Comparison of ENCODE assay signal across 34 cellular contexts in the genomic region with DNA sequence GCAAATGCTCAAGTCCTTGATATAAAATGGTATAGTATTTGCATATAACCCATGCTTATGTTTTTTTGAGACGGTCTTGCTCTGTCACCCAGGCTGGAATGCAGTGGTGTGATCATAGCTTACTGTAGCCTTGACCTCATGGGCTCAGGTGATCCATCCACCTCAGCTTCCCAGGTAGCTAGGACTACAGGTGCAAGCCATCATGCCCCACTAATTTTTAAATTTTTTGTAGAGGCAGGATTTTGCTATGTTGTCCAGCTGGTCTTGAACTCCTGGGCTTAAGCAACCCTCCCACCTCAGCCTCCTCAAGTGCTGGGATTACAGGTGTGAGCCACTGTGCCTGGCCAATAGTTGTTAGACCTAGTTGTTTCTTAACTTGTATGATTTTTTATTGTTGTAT. TPM values are rescaled to one million over a fixed set of nuclear protein-coding genes. Genes with fewer than 3 reads are reported as not detected.
"Had no signal": no experiment of that assay in that cellular context is flagged by ENCODE, and none has a peak within 500 bp of the region (broad histone marks: within the 10 kb centered on the region; RNA-seq: fewer than 3 reads in every experiment).

No MANE protein-coding gene starts in this region.

- H3K36me3 Mint-ChIP-seq: activated naive CD4-positive, alpha-beta T cell treated with anti-CD3 and anti-CD28 coated beads, Interleukin-2, amount 50 U/mL, for 24 hours; activated naive CD8-positive, alpha-beta T cell treated with anti-CD3 and anti-CD28 coated beads for 36 hours had no signal

- H3K36me3 ChIP-seq: adrenal gland, esophagus muscularis mucosa, gastrocnemius medialis, WERI-Rb-1 had no signal

- H3K9me3 ChIP-seq: adrenal gland, body of pancreas, esophagus muscularis mucosa, gastrocnemius medialis had no signal

- DNase-seq: activated B cell treated with CpG ODN at 0.5 μM for 24 hours; activated CD4-positive, alpha-beta T cell treated with anti-CD3 and anti-CD28 coated beads for 48 hours; activated CD4-positive, alpha-beta T cell treated with anti-CD3 and anti-CD28 coated beads, Interleukin-2, amount 50 U/mL, for 1 hour; activated CD4-positive, alpha-beta T cell treated with anti-CD3 and anti-CD28 coated beads, Interleukin-2, amount 50 U/mL, for 48 hours; activated CD8-positive, alpha-beta memory T cell treated with anti-CD3 and anti-CD28 coated beads for 24 hours; activated CD8-positive, alpha-beta T cell treated with anti-CD3 and anti-CD28 coated beads for 36 hours; activated effector memory CD4-positive, alpha-beta T cell treated with anti-CD3 and anti-CD28 coated beads, Interleukin-2, amount 50 U/mL, for 16 hours; activated naive CD4-positive, alpha-beta T cell treated with anti-CD3 and anti-CD28 coated beads for 36 hours; activated naive CD8-positive, alpha-beta T cell treated with anti-CD3 and anti-CD28 coated beads for 36 hours; activated naive CD8-positive, alpha-beta T cell treated with anti-CD3 and anti-CD28 coated beads, Interleukin-2, amount 50 U/mL, for 24 hours; activated T-cell treated with anti-CD3 and anti-CD28 coated beads, Interleukin-2, amount 50 U/mL, for 4 hours; adrenal gland; amygdala; aorta; body of pancreas; caudate nucleus; cortex of kidney; dermis blood vessel endothelial cell; effector CD4-positive, alpha-beta T cell; effector memory CD8-positive, alpha-beta T cell; erythroblast; foreskin keratinocyte; gastrocnemius medialis; T-helper 1 cell; T-helper 17 cell; T1000; WERI-Rb-1 had no signal

- H3K4me3 ChIP-seq: adrenal gland, body of pancreas, esophagus muscularis mucosa, gastrocnemius medialis had no signal

- H3K9me3 Mint-ChIP-seq: activated B cell treated with CpG ODN at 0.5 μM for 24 hours; activated CD8-positive, alpha-beta T cell treated with anti-CD3 and anti-CD28 coated beads for 36 hours; activated naive CD4-positive, alpha-beta T cell treated with anti-CD3 and anti-CD28 coated beads for 36 hours; activated naive CD4-positive, alpha-beta T cell treated with anti-CD3 and anti-CD28 coated beads, Interleukin-2, amount 50 U/mL, for 24 hours; activated naive CD8-positive, alpha-beta T cell treated with anti-CD3 and anti-CD28 coated beads for 36 hours; activated naive CD8-positive, alpha-beta T cell treated with anti-CD3 and anti-CD28 coated beads, Interleukin-2, amount 50 U/mL, for 24 hours; activated T-helper 1 cell treated with anti-CD3 and anti-CD28 coated beads, Interleukin-12 subunit alpha, Interleukin-12 subunit beta, Interleukin-2, Interleukin-4 antibody, amounts not matched to agents 30 ng/mL and 10 ng/mL and 1 ng/mL, durations not matched to agents 14 hours and 24 hours and 36 hours; activated T-helper 2 cell treated with anti-CD3 and anti-CD28 coated beads, Interferon-gamma antibody, Interleukin-2, Interleukin-4, amounts not matched to agents 10 μg/mL and 5 μg/mL and 100 μg/mL, durations not matched to agents 14 hours and 24 hours and 36 hours; effector memory CD8-positive, alpha-beta T cell; T-helper 2 cell treated with Interferon-gamma antibody and Interleukin-4, amounts not matched to agents 5 μg/mL and 100 μg/mL, for 36 hours had no signal

- H3K4me1 ChIP-seq: adrenal gland, body of pancreas, esophagus muscularis mucosa, gastrocnemius medialis had no signal

- H3K27me3 ChIP-seq: adrenal gland, body of pancreas, esophagus muscularis mucosa, foreskin keratinocyte, gastrocnemius medialis had no signal

- H3K4me3 Mint-ChIP-seq: activated B cell treated with CpG ODN at 0.5 μM for 24 hours; activated CD8-positive, alpha-beta T cell treated with anti-CD3 and anti-CD28 coated beads for 36 hours; activated naive CD4-positive, alpha-beta T cell treated with anti-CD3 and anti-CD28 coated beads for 36 hours; activated naive CD4-positive, alpha-beta T cell treated with anti-CD3 and anti-CD28 coated beads, Interleukin-2, amount 50 U/mL, for 24 hours; activated naive CD8-positive, alpha-beta T cell treated with anti-CD3 and anti-CD28 coated beads for 36 hours; activated naive CD8-positive, alpha-beta T cell treated with anti-CD3 and anti-CD28 coated beads, Interleukin-2, amount 50 U/mL, for 24 hours; activated T-cell treated with anti-CD3 and anti-CD28 coated beads, Interleukin-2, amount 50 U/mL, for 4 hours; activated T-helper 1 cell treated with anti-CD3 and anti-CD28 coated beads, Interleukin-12 subunit alpha, Interleukin-12 subunit beta, Interleukin-2, Interleukin-4 antibody, amounts not matched to agents 30 ng/mL and 10 ng/mL and 1 ng/mL, durations not matched to agents 14 hours and 24 hours and 36 hours; effector memory CD8-positive, alpha-beta T cell; T-helper 17 cell; T-helper 2 cell treated with Interferon-gamma antibody and Interleukin-4, amounts not matched to agents 5 μg/mL and 100 μg/mL, for 36 hours had no signal

- H3K27ac Mint-ChIP-seq: activated B cell treated with CpG ODN at 0.5 μM for 24 hours; activated CD8-positive, alpha-beta T cell treated with anti-CD3 and anti-CD28 coated beads for 36 hours; activated naive CD4-positive, alpha-beta T cell treated with anti-CD3 and anti-CD28 coated beads for 36 hours; activated naive CD4-positive, alpha-beta T cell treated with anti-CD3 and anti-CD28 coated beads, Interleukin-2, amount 50 U/mL, for 24 hours; activated naive CD8-positive, alpha-beta T cell treated with anti-CD3 and anti-CD28 coated beads for 36 hours; activated naive CD8-positive, alpha-beta T cell treated with anti-CD3 and anti-CD28 coated beads, Interleukin-2, amount 50 U/mL, for 24 hours; activated T-helper 1 cell treated with anti-CD3 and anti-CD28 coated beads, Interleukin-12 subunit alpha, Interleukin-12 subunit beta, Interleukin-2, Interleukin-4 antibody, amounts not matched to agents 30 ng/mL and 10 ng/mL and 1 ng/mL, durations not matched to agents 14 hours and 24 hours and 36 hours; activated T-helper 2 cell treated with anti-CD3 and anti-CD28 coated beads, Interferon-gamma antibody, Interleukin-2, Interleukin-4, amounts not matched to agents 10 μg/mL and 5 μg/mL and 100 μg/mL, durations not matched to agents 14 hours and 24 hours and 36 hours; effector memory CD8-positive, alpha-beta T cell; T-helper 17 cell; T-helper 2 cell treated with Interferon-gamma antibody and Interleukin-4, amounts not matched to agents 5 μg/mL and 100 μg/mL, for 36 hours had no signal

- H3K27ac ChIP-seq: adrenal gland, body of pancreas, esophagus muscularis mucosa, foreskin keratinocyte, gastrocnemius medialis, WERI-Rb-1 had no signal

- H3K27me3 Mint-ChIP-seq: activated B cell treated with CpG ODN at 0.5 μM for 24 hours; activated naive CD4-positive, alpha-beta T cell treated with anti-CD3 and anti-CD28 coated beads, Interleukin-2, amount 50 U/mL, for 24 hours; activated naive CD8-positive, alpha-beta T cell treated with anti-CD3 and anti-CD28 coated beads for 36 hours had no signal

- H3K4me1 Mint-ChIP-seq: activated naive CD4-positive, alpha-beta T cell treated with anti-CD3 and anti-CD28 coated beads, Interleukin-2, amount 50 U/mL, for 24 hours; activated naive CD8-positive, alpha-beta T cell treated with anti-CD3 and anti-CD28 coated beads for 36 hours; activated naive CD8-positive, alpha-beta T cell treated with anti-CD3 and anti-CD28 coated beads, Interleukin-2, amount 50 U/mL, for 24 hours had no signal

RNA-seq across cellular contexts. Expression of gene SLC36A3, which starts 17.3 kb away (rescaled TPM):
- total RNA-seq: activated B cell treated with CpG ODN at 0.5 μM for 24 hours; activated CD8-positive, alpha-beta T cell treated with anti-CD3 and anti-CD28 coated beads for 36 hours; activated naive CD4-positive, alpha-beta T cell treated with anti-CD3 and anti-CD28 coated beads for 36 hours; activated naive CD8-positive, alpha-beta T cell treated with anti-CD3 and anti-CD28 coated beads for 36 hours; activated T-cell treated with anti-CD3 and anti-CD28 coated beads, Interleukin-2, amount 50 U/mL, for 4 hours; activated T-helper 1 cell treated with anti-CD3 and anti-CD28 coated beads, Interleukin-12 subunit alpha, Interleukin-12 subunit beta, Interleukin-2, Interleukin-4 antibody, amounts not matched to agents 30 ng/mL and 10 ng/mL and 1 ng/mL, durations not matched to agents 14 hours and 24 hours and 36 hours; activated T-helper 2 cell treated with anti-CD3 and anti-CD28 coated beads, Interferon-gamma antibody, Interleukin-2, Interleukin-4, amounts not matched to agents 10 μg/mL and 5 μg/mL and 100 μg/mL, durations not matched to agents 14 hours and 24 hours and 36 hours; adrenal gland; aorta; body of pancreas; chondrocyte; dermis blood vessel endothelial cell; esophagus muscularis mucosa; foreskin keratinocyte; gastrocnemius medialis; glomerular endothelial cell; T-helper 17 cell had no signal
- polyA plus RNA-seq: adrenal gland, aorta, foreskin keratinocyte had no signal
